ENCODE assay signal across 8 cellular contexts in genomic region chr6:30647039-30647801, GRCh38. TPM values are rescaled to one million over a fixed set of nuclear protein-coding genes. Genes with fewer than 3 reads are reported as not detected.
DNase-seq lines count a peak whose midpoint lies in the region; ATAC-seq and TF ChIP-seq lines count a peak whose summit lies in the region.

TSS of gene C6orf136 (plus strand) at chr6:30647133. CDS start at chr6:30647232, 99 bp downstream.

- H3K4me2 ChIP-seq in mammary epithelial cell (ENCODE audit: insufficient read depth, low read depth, low read length) = peak within 1 kb of the TSS; percentile 94

- H3K27me3 ChIP-seq in A673 (replicated peaks; ENCODE audit: insufficient read depth, low read depth, low read length, poor library complexity) (no peaks in the 10 kb centered on the region), WERI-Rb-1 (ENCODE audit: insufficient read depth, low read depth, severe bottlenecking) (no peaks in the 10 kb centered on the region), mammary epithelial cell (ENCODE audit: insufficient read depth, low read length) (no peaks in the 10 kb centered on the region)

- dilution Hi-C loops in mammary epithelial cell (cut with HindIII; ENCODE audit: low sequenced_read_pairs) = loop anchor here (10.0 kb wide), 1 partner anchor 68 kb away; the partner anchor contains the start of gene MDC1

- H3K36me3 ChIP-seq in A673 (ENCODE audit: insufficient read depth, low read length, poor library complexity, severe bottlenecking) = peaks cover 27% of the 10 kb centered on the region
- H3K36me3 ChIP-seq in WERI-Rb-1 = peaks cover 80% of the 10 kb centered on the region
- H3K36me3 ChIP-seq in mammary epithelial cell (ENCODE audit: insufficient read depth, low read length) = peaks cover 4% of the 10 kb centered on the region

- DNase-seq in A673 (ENCODE audit: low spot score) = peak; percentile 96
- DNase-seq in NCI-H2227 (lab: John Stamatoyannopoulos, UW; ENCODE audit: unreplicated experiment) = peak; percentile 93
- peak; percentile 99 for DNase-seq in WERI-Rb-1
- DNase-seq in mammary epithelial cell = peak; percentile 83
- DNase-seq in inferior parietal cortex (ENCODE audit: extremely low spot score) = peak; percentile 46
- DNase-seq in stimulated activated CD4-positive, alpha-beta T cell treated with anti-CD3 and anti-CD28 coated beads, Interleukin-12 subunit alpha, Interleukin-12 subunit beta, amount 100 ng/mL, for 24 hours (ENCODE audit: low read depth in 2 of 2) = peak; percentile 66 to 74

- CTCF ChIA-PET in A673 (lab: Charles Lee) (no interaction called here), mammary epithelial cell (lab: Charles Lee; ENCODE audit: low non-redundant PET) (no interaction called here)

- H2AFZ ChIP-seq in mammary epithelial cell (ENCODE audit: low read depth, low read length) = peak within 1 kb of the TSS; percentile 98

- BruUV-seq in A673 (replicated peaks; lab: Mats Ljungman, UMichigan) = no TSS peak
- no TSS peak for BruUV-seq in mammary epithelial cell (replicated peaks; lab: Mats Ljungman, UMichigan)

- H3K27ac ChIP-seq in A673 (ENCODE audit: low read depth, low read length, poor library complexity, severe bottlenecking) (peak within 1 kb of the TSS; percentile 92), WERI-Rb-1 (peak within 1 kb of the TSS; percentile 97), mammary epithelial cell (ENCODE audit: insufficient read depth, low read depth, low read length) (peak within 1 kb of the TSS; percentile 69)

- H3K4me1 ChIP-seq in A673 (ENCODE audit: insufficient read depth, low read length, poor library complexity, severe bottlenecking) = peaks cover 10% of the 10 kb centered on the region
- H3K4me1 ChIP-seq in mammary epithelial cell (ENCODE audit: insufficient read depth, low read length) = peaks cover 14% of the 10 kb centered on the region

- peaks cover 41% of the 10 kb centered on the region for H3K79me2 ChIP-seq in mammary epithelial cell (ENCODE audit: insufficient read depth, low read length)

- H3K4me3 ChIP-seq in A673 (ENCODE audit: low read depth, low read length, poor library complexity, severe bottlenecking) (peak within 1 kb of the TSS; percentile 99), WERI-Rb-1 (ENCODE audit: low read depth, low read length) (peak within 1 kb of the TSS; percentile 88), mammary epithelial cell (replicated peaks in 1 of 3; ENCODE audit: insufficient read depth in 1 of 3, low read depth in 2 of 3, low read length in 3 of 3) (peak within 1 kb of the TSS; percentile 81 to 100 (median 97))

- TF ChIP-seq CTCF in A673 (conservative IDR thresholded peaks at IDR 0.05; ENCODE audit: low read depth, low read length) (no peak), WERI-Rb-1 (IDR thresholded peaks at IDR 0.05; ENCODE audit: low read depth, low read length) (no peak), mammary epithelial cell (conservative IDR thresholded peaks at IDR 0.05 in 1 of 2, IDR thresholded peaks at IDR 0.05 in 1 of 2; ENCODE audit: extremely low read depth in 1 of 2, insufficient read depth in 1 of 2, low read depth in 1 of 2, low read length in 2 of 2) (no peak)

- peak; percentile 37 for ATAC-seq in GM18873 (IDR thresholded peaks at IDR 0.05; ENCODE audit: low FRiP score, unreplicated experiment)
- peak; percentile 63 for ATAC-seq in HG03135 (IDR thresholded peaks at IDR 0.05; ENCODE audit: unreplicated experiment)

- H3K9me3 ChIP-seq in A673 (ENCODE audit: low read depth, low read length, poor library complexity, severe bottlenecking) (no peaks in the 10 kb centered on the region), WERI-Rb-1 (ENCODE audit: severe bottlenecking) (no peaks in the 10 kb centered on the region), mammary epithelial cell (replicated peaks; ENCODE audit: insufficient read depth, low read length) (no peaks in the 10 kb centered on the region)

- in situ Hi-C loops in mammary epithelial cell (cut with MboI; ENCODE audit: low sequenced_read_pairs in 2 of 2) = no loop called here

- WGBS in mammary epithelial cell (ENCODE audit: low coverage, missing lambda C conversion rate) = 4% methylated on average over 21 of the region's 76 CpGs

- H3K9ac ChIP-seq in mammary epithelial cell (ENCODE audit: insufficient read depth, low read length) = peak within 1 kb of the TSS; percentile 71

- no peaks in the 10 kb centered on the region for H4K20me1 ChIP-seq in mammary epithelial cell (ENCODE audit: insufficient read depth, low read length)

- intact Hi-C loops in A673 (cut with micrococcal nuclease; ENCODE audit: unreplicated experiment) = no loop called here
- intact Hi-C loops in mammary epithelial cell (cut with micrococcal nuclease) = loop anchor here (2.0 kb wide), 2 partner anchors 20 to 76 kb away; partner anchors contain the start of gene ATAT1

- POLR2A ChIA-PET in A673 (lab: Charles Lee; ENCODE audit: low non-redundant PET) = interaction anchor here (0.5 to 0.6 kb wide), 2 partner anchors 77 to 1059 kb away, joined by 8 to 12 read pairs; no protein-coding TSS in a partner anchor

RNA-seq across cellular contexts. Expression of gene C6orf136, which starts in this region (rescaled TPM):
- total RNA-seq in A673 (2021) (25.0 and 35.9 TPM in 2 replicates), mammary epithelial cell (10 to 100 TPM in 1 of 2 donors, 1 to 10 TPM in 1; 1.8 to 11.2 TPM)
- 7.4 TPM for polyA plus RNA-seq in mammary epithelial cell
- 32.0 TPM for polyA minus RNA-seq in mammary epithelial cell

Comparison
In these comparisons a context has a peak if more than half of its experiments do, and no peak if none do; other contexts are left out.
1. Peak in every context shown above with its lines: DNase-seq, ATAC-seq, H3K4me3 ChIP-seq and H3K27ac ChIP-seq.
2. DNase-seq: peak in every context shown above with its lines; median percentile 99 in WERI-Rb-1; 96 in A673; 93 in NCI-H2227; 83 in mammary epithelial cell; 70 in stimulated activated CD4-positive, alpha-beta T cell treated with anti-CD3 and anti-CD28 coated beads, Interleukin-12 subunit alpha, Interleukin-12 subunit beta, amount 100 ng/mL, for 24 hours; 46 in inferior parietal cortex.